ENCODE assay signal across 18 cellular contexts in the genomic region with DNA sequence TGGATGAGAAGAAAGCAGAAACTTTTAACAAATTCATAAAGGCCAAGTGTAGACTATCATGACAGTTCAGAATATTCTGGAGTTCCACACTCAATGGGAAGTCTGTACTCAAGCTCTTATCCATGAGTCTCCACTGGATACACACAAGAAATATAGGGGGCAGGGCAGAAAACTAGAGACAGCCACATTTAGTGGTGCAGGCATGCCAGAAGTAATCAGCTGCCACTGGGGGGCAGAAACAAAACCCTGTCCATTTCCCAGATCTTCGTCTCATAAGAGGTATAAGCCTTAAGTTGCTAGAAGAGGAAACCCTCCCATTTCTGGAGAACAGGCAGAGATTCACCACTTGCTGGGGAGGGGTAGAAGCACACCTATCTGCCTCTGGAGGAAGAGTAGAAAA.
"Had no signal": no experiment of that assay in that cellular context is flagged by ENCODE, and none has a peak within 500 bp of the region (broad histone marks: within the 10 kb centered on the region; RNA-seq: fewer than 3 reads in every experiment).

No MANE protein-coding gene starts in this region.

- H3K4me3 Mint-ChIP-seq: naive thymus-derived CD4-positive, alpha-beta T cell; nephron progenitor cell; stimulated activated naive B cell treated with anti-CD40 and anti-IgM and Interleukin-4, amounts not matched to agents 10 μg/mL and 1 μg/mL and 100 μg/mL, for 72 hours; stimulated activated naive CD8-positive, alpha-beta T cell treated with anti-CD3 and anti-CD28 coated beads, Interleukin-15, amount 100 ng/mL, for 72 hours had no signal

- H3K27ac ChIP-seq: heart left ventricle, psoas muscle, spleen, testis, tibial nerve, upper lobe of right lung, vagina had no signal

- DNase-seq: effector CD4-positive, alpha-beta T cell; heart left ventricle; hippocampal formation; kidney glomerular epithelial cell; naive thymus-derived CD4-positive, alpha-beta T cell; nephron progenitor cell; psoas muscle; retina; spleen; stimulated activated CD4-positive, alpha-beta T cell treated with anti-CD3 and anti-CD28 coated beads, Interleukin-2, amount 100 ng/mL, for 24 hours; stimulated activated CD4-positive, alpha-beta T cell treated with anti-CD3 and anti-CD28 coated beads, Interleukin-4, amount 100 ng/mL, for 4 hours; stimulated activated naive B cell treated with anti-CD40 and anti-IgM and Interleukin-4, amounts not matched to agents 10 μg/mL and 1 μg/mL and 100 μg/mL, for 72 hours; stimulated activated naive CD8-positive, alpha-beta T cell treated with anti-CD3 and anti-CD28 coated beads, Interleukin-15, amount 100 ng/mL, for 72 hours; testis; upper lobe of right lung had no signal

- H3K36me3 ChIP-seq: heart left ventricle, spleen, tibial nerve, upper lobe of right lung, vagina had no signal

- ATAC-seq: heart left ventricle; naive thymus-derived CD4-positive, alpha-beta T cell; psoas muscle; sciatic nerve; stimulated activated naive B cell treated with anti-CD40 and anti-IgM and Interleukin-4, amounts not matched to agents 10 μg/mL and 1 μg/mL and 100 μg/mL, for 72 hours; stimulated activated naive CD8-positive, alpha-beta T cell treated with anti-CD3 and anti-CD28 coated beads, Interleukin-15, amount 100 ng/mL, for 72 hours; upper lobe of right lung had no signal

- H3K9me3 ChIP-seq: psoas muscle, testis, upper lobe of right lung, vagina had no signal

- H3K27ac Mint-ChIP-seq: naive thymus-derived CD4-positive, alpha-beta T cell; nephron progenitor cell; stimulated activated naive B cell treated with anti-CD40 and anti-IgM and Interleukin-4, amounts not matched to agents 10 μg/mL and 1 μg/mL and 100 μg/mL, for 72 hours; stimulated activated naive CD8-positive, alpha-beta T cell treated with anti-CD3 and anti-CD28 coated beads, Interleukin-15, amount 100 ng/mL, for 72 hours had no signal

- H3K4me1 Mint-ChIP-seq: naive thymus-derived CD4-positive, alpha-beta T cell; stimulated activated naive CD8-positive, alpha-beta T cell treated with anti-CD3 and anti-CD28 coated beads, Interleukin-15, amount 100 ng/mL, for 72 hours had no signal

- H3K4me3 ChIP-seq: heart left ventricle, psoas muscle, spleen, testis, tibial nerve, upper lobe of right lung, vagina had no signal

- H3K4me1 ChIP-seq: heart left ventricle, spleen, testis, tibial nerve, upper lobe of right lung, vagina had no signal

- H3K27me3 ChIP-seq: testis, tibial nerve, vagina had no signal
